1 cellular context compared by ENCODE assay signal in genomic region chr5:142600611-142601360, GRCh38.
TF ChIP-seq lines count a peak whose summit lies in the region.

No MANE protein-coding gene starts in this region.

TF ChIP-seq in GM23338, 12 proteins besides CTCF, POLR2A, EP300 and RAD21 (continued from another document):
- TF ChIP-seq ZNF462 (CRISPR knock-in tag; IDR thresholded peaks at IDR 0.05), result no peak
- no peak for TF ChIP-seq ZNF114 (CRISPR knock-in tag; IDR thresholded peaks at IDR 0.05)
- TF ChIP-seq CREB1 (CRISPR knock-in tag; IDR thresholded peaks at IDR 0.05; ENCODE audit: low read depth), result no peak
